12 cellular contexts compared by ENCODE assay signal in genomic region chr2:168085801-168086361, GRCh38.
"Had no signal": no experiment of that assay in that cellular context is flagged by ENCODE, and none has a peak within 500 bp of the region (broad histone marks: within the 10 kb centered on the region; RNA-seq: fewer than 3 reads in every experiment).

No MANE protein-coding gene starts in this region.

- H3K27ac ChIP-seq: colonic mucosa, gastroesophageal sphincter, parathyroid adenoma, right lobe of liver, skin epidermis, thyroid gland, upper lobe of right lung had no signal

- H3K27me3 ChIP-seq: colonic mucosa, gastroesophageal sphincter, right lobe of liver, thyroid gland, upper lobe of right lung had no signal

- H3K4me3 ChIP-seq: colonic mucosa, gastroesophageal sphincter, right lobe of liver, skin epidermis, thyroid gland, upper lobe of right lung had no signal

- DNase-seq: activated naive CD4-positive, alpha-beta T cell treated with Interleukin-2 at 50 U/mL for 16 hours; activated naive CD8-positive, alpha-beta T cell treated with anti-CD3 and anti-CD28 coated beads for 36 hours; activated T-cell treated with anti-CD3 and anti-CD28 coated beads, Interleukin-2, amount 50 U/mL, for 24 hours; colonic mucosa; endodermal cell; right lobe of liver; stimulated activated CD4-positive, alpha-beta T cell treated with anti-CD3 and anti-CD28 coated beads, Interleukin-2, amount 100 ng/mL, for 24 hours; thyroid gland; upper lobe of right lung had no signal

- H3K4me1 ChIP-seq: colonic mucosa, parathyroid adenoma, right lobe of liver, thyroid gland, upper lobe of right lung had no signal

- H3K36me3 ChIP-seq: colonic mucosa, gastroesophageal sphincter, right lobe of liver, thyroid gland, upper lobe of right lung had no signal

- H3K9me3 ChIP-seq: colonic mucosa, gastroesophageal sphincter, right lobe of liver, thyroid gland, upper lobe of right lung had no signal
